33 cellular contexts compared by ENCODE assay signal in genomic region chr4:177125656-177126055, GRCh38.
"Had no signal": no experiment of that assay in that cellular context is flagged by ENCODE, and none has a peak within 500 bp of the region (broad histone marks: within the 10 kb centered on the region; RNA-seq: fewer than 3 reads in every experiment).

No MANE protein-coding gene starts in this region.

- ATAC-seq: activated CD4-positive, CD25-positive, alpha-beta regulatory T cell treated with anti-CD3 and anti-CD28 coated beads, Interleukin-2, amount 50 U/mL, for 24 hours; body of pancreas; esophagus mucosa; gastrocnemius medialis; left cardiac atrium; naive thymus-derived CD8-positive, alpha-beta T cell; pancreas; stimulated activated effector memory CD8-positive, alpha-beta T cell treated with anti-CD3 and anti-CD28 coated beads, Interleukin-12 subunit alpha, Interleukin-12 subunit beta, amount 100 ng/mL, for 72 hours; T-helper 17 cell had no signal

- H3K27me3 ChIP-seq: adrenal gland, body of pancreas, cardiac muscle cell, colonic mucosa, dorsolateral prefrontal cortex, gastrocnemius medialis, pancreas, sigmoid colon, uterus had no signal

- H3K4me1 ChIP-seq: adrenal gland, body of pancreas, colonic mucosa, gastrocnemius medialis, pancreas, prostate gland, sigmoid colon, uterus had no signal

- DNase-seq: activated CD4-positive, alpha-beta T cell treated with anti-CD3 and anti-CD28 coated beads for 48 hours; activated CD4-positive, alpha-beta T cell treated with anti-CD3 and anti-CD28 coated beads, Interleukin-2, amount 50 U/mL, for 48 hours; activated CD8-positive, alpha-beta memory T cell treated with anti-CD3 and anti-CD28 coated beads for 24 hours; activated effector memory CD4-positive, alpha-beta T cell treated with Interleukin-2 at 50 U/mL for 16 hours; activated naive CD4-positive, alpha-beta T cell treated with anti-CD3 and anti-CD28 coated beads for 36 hours; activated naive CD8-positive, alpha-beta T cell treated with anti-CD3 and anti-CD28 coated beads for 36 hours; adrenal gland; aorta; body of pancreas; cerebellar nuclear complex; colonic mucosa; dorsolateral prefrontal cortex; effector memory CD4-positive, alpha-beta T cell; gastrocnemius medialis; glutamatergic neuron; left cardiac atrium; naive thymus-derived CD8-positive, alpha-beta T cell; nucleus accumbens; pancreas; sigmoid colon; small intestine; stimulated activated CD4-positive, alpha-beta T cell treated with anti-CD3 and anti-CD28 coated beads, Interleukin-4, amount 100 ng/mL, for 24 hours; T-helper 17 cell; T1000; uterus; WERI-Rb-1 had no signal

- H3K36me3 ChIP-seq: adrenal gland, cardiac muscle cell, colonic mucosa, gastrocnemius medialis, pancreas, prostate gland, sigmoid colon, thoracic aorta, uterus, WERI-Rb-1 had no signal

- FAIRE-seq: islet of Langerhans, pancreas, small intestine had no signal

- H3K27ac ChIP-seq: adrenal gland, body of pancreas, cardiac muscle cell, colonic mucosa, dorsolateral prefrontal cortex, gastrocnemius medialis, pancreas, sigmoid colon, thoracic aorta, uterus, WERI-Rb-1 had no signal

- H3K4me3 ChIP-seq: adrenal gland, body of pancreas, cardiac muscle cell, colonic mucosa, dorsolateral prefrontal cortex, gastrocnemius medialis, pancreas, prostate gland, sigmoid colon, thoracic aorta, uterus had no signal

- H3K9me3 ChIP-seq: adrenal gland, colonic mucosa, gastrocnemius medialis, pancreas, prostate gland, uterus had no signal
